35 cellular contexts compared by ENCODE assay signal in the genomic region with DNA sequence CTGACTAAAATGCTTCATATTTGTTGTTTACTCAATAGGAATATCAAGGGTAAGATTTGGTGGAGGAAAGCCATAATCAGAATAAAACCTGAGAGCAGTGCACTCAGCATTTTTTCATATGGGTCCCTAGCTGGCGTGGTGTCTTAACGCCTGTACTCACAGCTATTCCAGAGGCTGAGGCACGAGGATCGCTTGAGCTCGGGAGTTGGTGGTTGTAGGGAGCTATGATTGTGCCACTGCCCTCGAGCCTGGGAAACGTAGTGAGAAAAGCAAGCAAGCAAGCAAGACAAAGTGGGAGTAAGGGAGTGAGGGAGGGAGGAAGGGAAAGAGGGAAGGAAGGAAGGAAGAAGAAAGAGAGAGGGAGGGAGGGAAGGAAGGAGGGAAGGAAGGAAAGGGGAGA.
"Had no signal": no experiment of that assay in that cellular context is flagged by ENCODE, and none has a peak within 500 bp of the region (broad histone marks: within the 10 kb centered on the region; RNA-seq: fewer than 3 reads in every experiment).

No MANE protein-coding gene starts in this region.

- H3K9ac ChIP-seq: KMS-11 had no signal

- H3K4me2 ChIP-seq: KMS-11 had no signal

- H3K27me3 ChIP-seq: MG63 had no signal

- H3K9me3 ChIP-seq: MG63 had no signal

- H3K27ac ChIP-seq: KMS-11 had no signal

- H3K4me3 ChIP-seq: MG63 had no signal

- H3K36me3 ChIP-seq: MG63 had no signal

- DNase-seq: Karpas-422, Kasumi-1, KBM-7, KG1, MG63, MM.1S, MV-4-11, NCI-H1048, NCI-H1092, NCI-H1092 treated with DMSO at 0.1 percent for 48 hours, NCI-H1105, NCI-H1105 treated with DMSO at 0.1 percent for 48 hours, NCI-H1417, NCI-H1417 treated with DMSO at 0.1 percent for 48 hours, NCI-H1436, NCI-H1436 treated with DMSO at 0.1 percent for 48 hours, NCI-H146, NCI-H1694, NCI-H1694 treated with DMSO at 0.1 percent for 48 hours, NCI-H187, NCI-H187 treated with DMSO at 0.1 percent for 48 hours, NCI-H1930, NCI-H2029, NCI-H2029 treated with DMSO at 0.1 percent for 48 hours, NCI-H2081, NCI-H2081 treated with DMSO at 0.1 percent for 48 hours, NCI-H2107, NCI-H2171, NCI-H2171 treated with DMSO at 0.1 percent for 48 hours, NCI-H2227 treated with DMSO at 0.1 percent for 48 hours, NCI-H226, NCI-H345, NCI-H446, NCI-H446 treated with DMSO at 0.1 percent for 48 hours had no signal
